8 cellular contexts compared by ENCODE assay signal in genomic region chr18:10122116-10122515, GRCh38.
DNase-seq lines count a peak whose midpoint lies in the region; ATAC-seq and TF ChIP-seq lines count a peak whose summit lies in the region.

No MANE protein-coding gene starts in this region.

- ATAC-seq in left colon (peak; percentile 87), GM21717 (IDR thresholded peaks at IDR 0.05; ENCODE audit: unreplicated experiment) (no peak)
- no peak for ATAC-seq in activated T-cell treated with anti-CD3 and anti-CD28 coated beads, Interleukin-2, amount 50 U/mL, for 4 hours

- no peak overlapping the region for H3K4me3 Mint-ChIP-seq in activated T-cell treated with anti-CD3 and anti-CD28 coated beads, Interleukin-2, amount 50 U/mL, for 4 hours

- no peaks in the 10 kb centered on the region for H3K9me3 Mint-ChIP-seq in activated T-cell treated with anti-CD3 and anti-CD28 coated beads, Interleukin-2, amount 50 U/mL, for 4 hours

- no peak overlapping the region for H3K4me3 ChIP-seq in AG10803 (ENCODE audit: low read length)
- H3K4me3 ChIP-seq in adipocyte (ENCODE audit: low read length), result no peak overlapping the region

- intact Hi-C loops in left colon (cut with DNase I, micrococcal nuclease), result no loop called here

- in situ Hi-C loops in ACHN (cut with HindIII; ENCODE audit: low pct_ligation_motif_present, low pct_unique_long_range_greater_than_20kb, low sequenced_read_pairs), result no loop called here

- peaks cover 10% of the 10 kb centered on the region for H3K9me3 ChIP-seq in adipocyte (ENCODE audit: control insufficient read depth, low read length)

- TF ChIP-seq CTCF in AG10803 (conservative IDR thresholded peaks at IDR 0.05; ENCODE audit: low read length), result no peak

- no peaks in the 10 kb centered on the region for H3K36me3 Mint-ChIP-seq in activated T-cell treated with anti-CD3 and anti-CD28 coated beads, Interleukin-2, amount 50 U/mL, for 4 hours (ENCODE audit: insufficient read depth)

- peak overlapping the region; percentile 63 for H3K9ac ChIP-seq in adipocyte (ENCODE audit: low read length)

- peaks cover 40% of the 10 kb centered on the region for H3K4me1 ChIP-seq in adipocyte (ENCODE audit: control insufficient read depth, insufficient read depth, low read length)

- no peaks in the 10 kb centered on the region for H3K4me1 Mint-ChIP-seq in activated T-cell treated with anti-CD3 and anti-CD28 coated beads, Interleukin-2, amount 50 U/mL, for 4 hours (ENCODE audit: low read depth)

- no peaks in the 10 kb centered on the region for H3K27me3 ChIP-seq in adipocyte (replicated peaks; ENCODE audit: control insufficient read depth, insufficient read depth, low read length)

- H3K27me3 Mint-ChIP-seq in activated T-cell treated with anti-CD3 and anti-CD28 coated beads, Interleukin-2, amount 50 U/mL, for 4 hours (ENCODE audit: low read depth), result no peaks in the 10 kb centered on the region

- no peaks in the 10 kb centered on the region for H3K36me3 ChIP-seq in adipocyte (ENCODE audit: control insufficient read depth, insufficient read depth, low read length, severe bottlenecking)

- DNase-seq in AG10803 (ENCODE audit: low read depth) (peak; percentile 97), NCI-H1417 treated with DMSO at 0.1 percent for 48 hours (lab: John Stamatoyannopoulos, UW) (peak; percentile 75), adipocyte (ENCODE audit: low read depth) (peak; percentile 96), left colon (no peak), ACHN (no peak), GDM1 (lab: John Stamatoyannopoulos, UW) (no peak)
- DNase-seq in activated T-cell treated with anti-CD3 and anti-CD28 coated beads, Interleukin-2, amount 50 U/mL, for 4 hours, result no peak

Comparison
In these comparisons a context has a peak if more than half of its experiments do, and no peak if none do; other contexts are left out.
1. DNase-seq: peak in AG10803 (single experiment), NCI-H1417 treated with DMSO at 0.1 percent for 48 hours (single experiment) and adipocyte (single experiment); none in left colon (0 of 2), ACHN (single experiment), GDM1 (single experiment) and activated T-cell treated with anti-CD3 and anti-CD28 coated beads, Interleukin-2, amount 50 U/mL, for 4 hours (single experiment).